ENCODE assay signal across 17 cellular contexts in the genomic region with DNA sequence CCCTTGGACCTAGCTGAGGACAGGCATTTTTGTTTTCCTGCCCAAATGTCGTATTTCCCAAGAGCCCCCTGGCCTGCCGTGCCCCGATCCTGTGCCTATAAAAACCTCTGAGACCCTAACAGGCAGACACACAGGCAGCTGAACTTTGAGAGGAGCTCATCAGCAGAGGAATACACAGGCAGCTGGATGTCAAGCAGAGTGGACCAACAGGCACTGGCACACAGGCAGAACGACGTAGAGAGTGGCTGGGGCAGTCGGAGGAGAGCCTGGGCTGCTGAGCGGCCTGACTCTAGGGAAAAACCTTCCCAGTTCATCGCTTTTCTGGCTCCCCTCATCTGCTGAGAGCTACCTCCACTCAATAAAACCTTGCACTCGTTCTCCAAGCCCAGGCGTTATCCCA.
DNase-seq lines count a peak whose midpoint lies in the region; ATAC-seq, FAIRE-seq and TF ChIP-seq lines count a peak whose summit lies in the region.
"Had no signal": no experiment of that assay in that cellular context is flagged by ENCODE, and none has a peak within 500 bp of the region (broad histone marks: within the 10 kb centered on the region; RNA-seq: fewer than 3 reads in every experiment).

No MANE protein-coding gene starts in this region.

- H3K79me2 ChIP-seq in DND-41 (ENCODE audit: insufficient read depth, low read length): no peaks in the 10 kb centered on the region
- H3K79me2 ChIP-seq in GM12878 (ENCODE audit: control insufficient read depth, insufficient read depth, low read length): no peaks in the 10 kb centered on the region
- H3K79me2 ChIP-seq in neural progenitor cell (ENCODE audit: low read depth): no peaks in the 10 kb centered on the region
- no peaks in the 10 kb centered on the region for H3K79me2 ChIP-seq in GM23248 (ENCODE audit: insufficient read depth)

- H4K91ac ChIP-seq in IMR-90 (ENCODE audit: insufficient read depth, low read depth, low read length): no peak overlapping the region

- no peak overlapping the region for H3K4me3 ChIP-seq in DND-41 (ENCODE audit: low read depth in 1 of 2, low read length in 2 of 2)
- H3K4me3 ChIP-seq in IMR-90 (ENCODE audit: insufficient read depth, low read depth, low read length): no peak overlapping the region
- H3K4me3 ChIP-seq in GM12878: no peak overlapping the region
- H3K4me3 ChIP-seq in neural progenitor cell: no peak overlapping the region
- no peak overlapping the region for H3K4me3 ChIP-seq in GM23248
- H3K4me3 ChIP-seq: BLaER1 treated with 17β-estradiol and CSF1 and Interleukin-3, amounts not matched to agents 10 nM and 100 nM had no signal

- FAIRE-seq in GM12878 (lab: Jason Lieb, UNC): no peak
- FAIRE-seq: GM12891, GM19239 had no signal

- no peaks in the 10 kb centered on the region for H3K36me3 Mint-ChIP-seq in neural progenitor cell
- H3K36me3 Mint-ChIP-seq: CD8-positive, alpha-beta T cell had no signal

- H2BK120ac ChIP-seq in IMR-90 (ENCODE audit: low read depth, low read length): no peak overlapping the region

- H3K18ac ChIP-seq in IMR-90 (ENCODE audit: low read depth, low read length): no peak overlapping the region

- H3K36me3 ChIP-seq in DND-41 (ENCODE audit: insufficient read depth, low read length): no peaks in the 10 kb centered on the region
- H3K36me3 ChIP-seq in IMR-90 (ENCODE audit: control insufficient read depth, insufficient read depth, low read length): no peaks in the 10 kb centered on the region
- no peaks in the 10 kb centered on the region for H3K36me3 ChIP-seq in GM12878 (ENCODE audit: control insufficient read depth in 2 of 2, insufficient read depth in 2 of 2, low read length in 1 of 2)
- no peaks in the 10 kb centered on the region for H3K36me3 ChIP-seq in neural progenitor cell
- H3K36me3 ChIP-seq in GM23248 (ENCODE audit: low read depth): no peaks in the 10 kb centered on the region
- H3K36me3 ChIP-seq: BLaER1 treated with 17β-estradiol and CSF1 and Interleukin-3, amounts not matched to agents 10 nM and 100 nM had no signal

- TF ChIP-seq RAD21 in IMR-90 (IDR thresholded peaks at IDR 0.05; ENCODE audit: low read length) (no peak), GM12878 (IDR thresholded peaks at IDR 0.05; ENCODE audit: insufficient read depth, low read depth, low read length) (no peak)

- H3K9ac ChIP-seq in DND-41 (ENCODE audit: low read depth, low read length): no peak overlapping the region
- no peak overlapping the region for H3K9ac ChIP-seq in IMR-90 (ENCODE audit: low read depth, low read length)
- H3K9ac ChIP-seq in GM12878 (ENCODE audit: control insufficient read depth, insufficient read depth, low read length): no peak overlapping the region
- no peak overlapping the region for H3K9ac ChIP-seq in neural progenitor cell
- H3K9ac ChIP-seq in GM23248: no peak overlapping the region
- H3K9ac ChIP-seq: BLaER1 treated with 17β-estradiol and CSF1 and Interleukin-3, amounts not matched to agents 10 nM and 100 nM had no signal

- no peaks in the 10 kb centered on the region for H3K9me3 ChIP-seq in DND-41 (ENCODE audit: insufficient read depth, low read length, severe bottlenecking)
- no peaks in the 10 kb centered on the region for H3K9me3 ChIP-seq in IMR-90 (ENCODE audit: control insufficient read depth, insufficient read depth, low read length)
- H3K9me3 ChIP-seq in GM12878 (replicated peaks; ENCODE audit: control insufficient read depth, insufficient read depth, low read length): no peaks in the 10 kb centered on the region
- no peaks in the 10 kb centered on the region for H3K9me3 ChIP-seq in neural progenitor cell (ENCODE audit: low read depth)
- no peaks in the 10 kb centered on the region for H3K9me3 ChIP-seq in GM23248 (ENCODE audit: low read depth)
- H3K9me3 ChIP-seq: BLaER1 treated with 17β-estradiol and CSF1 and Interleukin-3, amounts not matched to agents 10 nM and 100 nM had no signal

- H3K4me2 ChIP-seq in DND-41 (ENCODE audit: insufficient read depth, low read length) (no peak overlapping the region), IMR-90 (ENCODE audit: low read depth, low read length) (no peak overlapping the region), GM12878 (ENCODE audit: control insufficient read depth, insufficient read depth) (no peak overlapping the region), neural progenitor cell (no peak overlapping the region), GM23248 (ENCODE audit: unreplicated experiment) (no peak overlapping the region)
- H3K4me2 ChIP-seq: BLaER1 treated with 17β-estradiol and CSF1 and Interleukin-3, amounts not matched to agents 10 nM and 100 nM had no signal

- no peak overlapping the region for H2BK5ac ChIP-seq in IMR-90 (ENCODE audit: low read depth, low read length, poor library complexity, severe bottlenecking)

- TF ChIP-seq POLR2A in IMR-90 (IDR thresholded peaks at IDR 0.05; ENCODE audit: low read depth, low read length): no peak
- TF ChIP-seq POLR2A in GM12878 (IDR thresholded peaks at IDR 0.05; ENCODE audit: low read depth, low read length): no peak

- no peak overlapping the region for H2BK15ac ChIP-seq in IMR-90 (ENCODE audit: low read depth, low read length)

- H4K8ac ChIP-seq in IMR-90 (ENCODE audit: low read depth in 2 of 2, low read length in 2 of 2): no peak overlapping the region

- SMC1A ChIA-PET in GM12878 (lab: Charles Lee; ENCODE audit: uncharacterized antibody, unreplicated experiment): interaction anchor here (0.7 to 2.0 kb wide), 4 partner anchors 8 to 17 kb away, joined by 4 to 5 read pairs (median 4); no protein-coding TSS in a partner anchor

- DNase-seq in DND-41 (no peak), IMR-90 (no peak), GM12878 (ENCODE audit: low read depth, low spot score) (no peak), neural progenitor cell (ENCODE audit: low spot score) (no peak), SHP77 treated with DMSO at 0.1 percent for 48 hours (lab: John Stamatoyannopoulos, UW) (no peak), GM23248 (no peak)
- DNase-seq: Calu3; CD8-positive, alpha-beta T cell; DMS79 treated with DMSO at 0.1 percent for 48 hours; H7; HFFc6 had no signal

- no peak overlapping the region for H3K23ac ChIP-seq in IMR-90 (ENCODE audit: low read depth, low read length)

- no CpG with 5 or more reads among the region's 10 CpGs for WGBS in IMR-90 (ENCODE audit: extremely low coverage in 2 of 2, insufficient read length in 1 of 2), 2 experiments
- WGBS in GM12878 (ENCODE audit: insufficient coverage, insufficient replicate concordance, low lambda C conversion rate, missing lambda C conversion rate): 30% methylated on average over 10 of the region's 10 CpGs
- WGBS in GM23248 (ENCODE audit: low coverage in 1 of 2, low lambda C conversion rate in 2 of 2, missing lambda C conversion rate in 2 of 2), 2 experiments: 44 to 47% methylated on average over 10 of the region's 10 CpGs

- ATAC-seq in DND-41 (ENCODE audit: insufficient read depth, low read depth) (no peak), IMR-90 (ENCODE audit: low read depth) (no peak), GM12878 (peak; percentile 25)
- ATAC-seq: CD8-positive, alpha-beta T cell; HCT116 had no signal

- H4K5ac ChIP-seq in IMR-90 (ENCODE audit: low read depth, low read length): no peak overlapping the region

- H3K27ac Mint-ChIP-seq in neural progenitor cell: no peak overlapping the region
- H3K27ac Mint-ChIP-seq: B cell; CD8-positive, alpha-beta T cell; HFFc6 had no signal

- RAD21 ChIA-PET in GM12878 (lab: Charles Lee; ENCODE audit: unreplicated experiment): interaction anchor here (0.7 kb wide), 1 partner anchor 16 kb away, joined by 3 read pairs; no protein-coding TSS in a partner anchor

- no peak for TF ChIP-seq EP300 in GM12878 (IDR thresholded peaks at IDR 0.05; ENCODE audit: borderline replicate concordance in 1 of 2, control insufficient read depth in 1 of 2, low read depth in 2 of 2, low read length in 2 of 2)

- POLR2A ChIA-PET in IMR-90 (lab: Charles Lee; ENCODE audit: unreplicated experiment): no interaction called here
- POLR2A ChIA-PET in GM12878 (lab: Charles Lee): interaction anchor here (1.0 kb wide), 1 partner anchor 16 kb away, joined by 3 read pairs; no protein-coding TSS in a partner anchor

- no peaks in the 10 kb centered on the region for H3K9me3 Mint-ChIP-seq in neural progenitor cell

- no peak overlapping the region for H3K4ac ChIP-seq in IMR-90 (ENCODE audit: low read depth, low read length)

- CTCF ChIA-PET in IMR-90 (lab: Yijun Ruan, JAX): interaction anchor here (0.8 kb wide), 1 partner anchor 40 kb away, joined by 3 read pairs; no protein-coding TSS in a partner anchor
- CTCF ChIA-PET in GM12878 (lab: Yijun Ruan, JAX): interaction anchor here (1.0 to 1.4 kb wide), 5 partner anchors 9 to 27 kb away, joined by 3 to 8 read pairs (median 4); no protein-coding TSS in a partner anchor

- no peaks in the 10 kb centered on the region for H3K9me2 ChIP-seq in GM23248 (ENCODE audit: insufficient read depth)

- H4K20me1 ChIP-seq in DND-41 (ENCODE audit: insufficient read depth, low read length): no peaks in the 10 kb centered on the region
- H4K20me1 ChIP-seq in IMR-90 (ENCODE audit: insufficient read depth, low read length): no peaks in the 10 kb centered on the region
- H4K20me1 ChIP-seq in GM12878 (ENCODE audit: control insufficient read depth, insufficient read depth): no peaks in the 10 kb centered on the region
- H4K20me1 ChIP-seq in neural progenitor cell (ENCODE audit: low read depth): no peaks in the 10 kb centered on the region
- no peaks in the 10 kb centered on the region for H4K20me1 ChIP-seq in GM23248 (ENCODE audit: insufficient read depth)
- H4K20me1 ChIP-seq: BLaER1 treated with 17β-estradiol and CSF1 and Interleukin-3, amounts not matched to agents 10 nM and 100 nM had no signal

- H3K79me1 ChIP-seq in IMR-90 (ENCODE audit: low read depth in 1 of 2, low read length in 2 of 2): no peaks in the 10 kb centered on the region

- dilution Hi-C loops in IMR-90 (cut with HindIII; ENCODE audit: low sequenced_read_pairs, unreplicated experiment): no loop called here

- no peaks in the 10 kb centered on the region for H3F3A ChIP-seq in neural progenitor cell (ENCODE audit: low read depth)
- no peaks in the 10 kb centered on the region for H3F3A ChIP-seq in GM23248 (ENCODE audit: insufficient read depth)

- 0 out of 2 replicates have a peak overlapping the region, but pooled peaks have one; percentile 16 for H2AFZ ChIP-seq in DND-41 (ENCODE audit: low read depth, low read length)
- peak overlapping the region; percentile 32 for H2AFZ ChIP-seq in IMR-90 (replicated peaks; ENCODE audit: low read length, poor library complexity)
- H2AFZ ChIP-seq in GM12878 (ENCODE audit: control insufficient read depth, low read depth, low read length): no peak overlapping the region
- H2AFZ ChIP-seq in neural progenitor cell (replicated peaks): peak overlapping the region; percentile 57
- no peak overlapping the region for H2AFZ ChIP-seq in GM23248

- H2BK20ac ChIP-seq in IMR-90 (ENCODE audit: low read depth, low read length): no peak overlapping the region

- no peak overlapping the region for H2AK9ac ChIP-seq in IMR-90 (replicated peaks; ENCODE audit: low read depth, low read length, poor library complexity)

- H3K4me1 ChIP-seq in DND-41 (ENCODE audit: insufficient read depth, low read length) (no peaks in the 10 kb centered on the region), IMR-90 (ENCODE audit: control insufficient read depth, insufficient read depth, low read length) (no peaks in the 10 kb centered on the region), GM12878 (ENCODE audit: control insufficient read depth, insufficient read depth, low read length) (no peaks in the 10 kb centered on the region), neural progenitor cell (no peaks in the 10 kb centered on the region), GM23248 (ENCODE audit: insufficient read depth) (no peaks in the 10 kb centered on the region)

- H3K4me3 Mint-ChIP-seq in neural progenitor cell: no peak overlapping the region
- H3K4me3 Mint-ChIP-seq: B cell; CD8-positive, alpha-beta T cell; HFFc6 had no signal

- H3K4me1 Mint-ChIP-seq in neural progenitor cell: no peaks in the 10 kb centered on the region
- H3K4me1 Mint-ChIP-seq: B cell had no signal

- H2AK5ac ChIP-seq in IMR-90 (ENCODE audit: low read depth, low read length): no peak overlapping the region

- H3K27me3 Mint-ChIP-seq in neural progenitor cell (ENCODE audit: insufficient read depth, low read depth): peaks cover 2% of the 10 kb centered on the region
- H3K27me3 Mint-ChIP-seq: B cell had no signal

- H3K9me1 ChIP-seq in IMR-90 (ENCODE audit: insufficient read depth, low read length): no peaks in the 10 kb centered on the region

- in situ Hi-C loops in IMR-90 (cut with MboI; ENCODE audit: low sequenced_read_pairs) (no loop called here), GM12878 (cut with MboI) (no loop called here), GM23248 (cut with MboI) (no loop called here)

- H3K56ac ChIP-seq in IMR-90 (ENCODE audit: extremely low read depth, insufficient read depth, low read length): no peak overlapping the region

- intact Hi-C loops in IMR-90 (cut with micrococcal nuclease): no loop called here
- intact Hi-C loops in GM12878 (cut with micrococcal nuclease; ENCODE audit: unreplicated experiment): no loop called here

- H3K27ac ChIP-seq in DND-41 (ENCODE audit: low read length): no peak overlapping the region
- H3K27ac ChIP-seq in IMR-90 (ENCODE audit: insufficient read depth, low read length): no peak overlapping the region
- H3K27ac ChIP-seq in GM12878 (ENCODE audit: control insufficient read depth, insufficient read depth): no peak overlapping the region
- no peak overlapping the region for H3K27ac ChIP-seq in neural progenitor cell
- H3K27ac ChIP-seq in GM23248: no peak overlapping the region
- H3K27ac ChIP-seq: BLaER1 treated with 17β-estradiol and CSF1 and Interleukin-3, amounts not matched to agents 10 nM and 100 nM; HL-60 had no signal

- H3K14ac ChIP-seq in IMR-90 (replicated peaks; ENCODE audit: low read depth, low read length): no peak overlapping the region

- TF ChIP-seq CTCF in DND-41 (IDR thresholded peaks at IDR 0.05; ENCODE audit: borderline replicate concordance, extremely low read depth, low read length, poor library complexity, severe bottlenecking) (no peak), IMR-90 (conservative IDR thresholded peaks at IDR 0.05; ENCODE audit: low read depth, low read length) (no peak), GM12878 (IDR thresholded peaks at IDR 0.05 in 2 of 3, conservative IDR thresholded peaks at IDR 0.05 in 1 of 3; ENCODE audit: control insufficient read depth in 2 of 3, extremely low read depth in 1 of 3, insufficient read depth in 1 of 3, low read depth in 3 of 3, low read length in 3 of 3) (no peak), neural progenitor cell (IDR thresholded peaks at IDR 0.05) (no peak)

- BruUV-seq in IMR-90 (replicated peaks; lab: Mats Ljungman, UMichigan): no TSS peak
- BruUV-seq in GM12878 (replicated peaks; lab: Mats Ljungman, UMichigan): no TSS peak

- H3K27me3 ChIP-seq in DND-41 (ENCODE audit: insufficient read depth, low read length, poor library complexity): no peaks in the 10 kb centered on the region
- no peaks in the 10 kb centered on the region; the same call in 1 of the 2 replicates for H3K27me3 ChIP-seq in IMR-90 (ENCODE audit: control insufficient read depth, insufficient read depth, low read length)
- H3K27me3 ChIP-seq in GM12878 (replicated peaks in 1 of 2; ENCODE audit: control insufficient read depth in 2 of 2, insufficient read depth in 2 of 2, low read length in 1 of 2): no peaks in the 10 kb centered on the region
- H3K27me3 ChIP-seq in neural progenitor cell: no peaks in the 10 kb centered on the region
- H3K27me3 ChIP-seq in GM23248 (replicated peaks; ENCODE audit: insufficient read depth): no peaks in the 10 kb centered on the region
- H3K27me3 ChIP-seq: BLaER1 treated with 17β-estradiol and CSF1 and Interleukin-3, amounts not matched to agents 10 nM and 100 nM had no signal

Comparison
In these comparisons a context has a peak if more than half of its experiments do, and no peak if none do; other contexts are left out.
1. H2AFZ ChIP-seq: peak in DND-41 (single experiment), IMR-90 (single experiment) and neural progenitor cell (single experiment); none in GM12878 (single experiment) and GM23248 (single experiment).